39 cellular contexts compared by ENCODE assay signal in genomic region chr9:118316831-118317230, GRCh38.
"Had no signal": no experiment of that assay in that cellular context is flagged by ENCODE, and none has a peak within 500 bp of the region (broad histone marks: within the 10 kb centered on the region; RNA-seq: fewer than 3 reads in every experiment).

No MANE protein-coding gene starts in this region.

- H3K9me3 Mint-ChIP-seq: activated CD4-positive, alpha-beta T cell treated with anti-CD3 and anti-CD28 coated beads, Interleukin-2, amount 10 ng/mL, durations not matched to agents 7 days and 5 days; activated CD8-positive, alpha-beta T cell treated with anti-CD3 and anti-CD28 coated beads for 36 hours; activated naive CD8-positive, alpha-beta T cell treated with anti-CD3 and anti-CD28 coated beads, Interleukin-2, amount 50 U/mL, for 24 hours; activated T-cell treated with anti-CD3 and anti-CD28 coated beads, Interleukin-2, amount 50 U/mL, for 4 hours; activated T-helper 1 cell treated with anti-CD3 and anti-CD28 coated beads, Interleukin-12 subunit alpha, Interleukin-12 subunit beta, Interleukin-2, Interleukin-4 antibody, amounts not matched to agents 30 ng/mL and 10 ng/mL and 1 ng/mL, durations not matched to agents 14 hours and 24 hours and 36 hours; brain; T-helper 1 cell treated with Interleukin-12 subunit alpha and Interleukin-12 subunit beta and Interleukin-4 antibody, amounts not matched to agents 30 μg/mL and 1 μg/mL, for 36 hours; T-helper 2 cell treated with Interferon-gamma antibody and Interleukin-4, amounts not matched to agents 5 μg/mL and 100 μg/mL, for 36 hours; WTC11 had no signal

- H3K4me3 Mint-ChIP-seq: activated CD4-positive, alpha-beta T cell treated with anti-CD3 and anti-CD28 coated beads for 36 hours; activated CD4-positive, alpha-beta T cell treated with anti-CD3 and anti-CD28 coated beads, Interleukin-2, amount 10 ng/mL, durations not matched to agents 7 days and 5 days; activated CD8-positive, alpha-beta T cell treated with anti-CD3 and anti-CD28 coated beads for 36 hours; activated naive CD4-positive, alpha-beta T cell treated with anti-CD3 and anti-CD28 coated beads for 36 hours; activated naive CD8-positive, alpha-beta T cell; activated naive CD8-positive, alpha-beta T cell treated with anti-CD3 and anti-CD28 coated beads, Interleukin-2, amount 10 ng/mL, durations not matched to agents 7 days and 5 days; activated naive CD8-positive, alpha-beta T cell treated with anti-CD3 and anti-CD28 coated beads, Interleukin-2, amount 50 U/mL, for 24 hours; activated T-cell treated with anti-CD3 and anti-CD28 coated beads, Interleukin-2, amount 50 U/mL, for 4 hours; activated T-cell treated with anti-CD3 and anti-CD28 coated beads, Interleukin-2, amount 50 U/mL, for 72 hours; activated T-helper 1 cell treated with anti-CD3 and anti-CD28 coated beads, Interleukin-12 subunit alpha, Interleukin-12 subunit beta, Interleukin-2, Interleukin-4 antibody, amounts not matched to agents 30 ng/mL and 10 ng/mL and 1 ng/mL, durations not matched to agents 14 hours and 24 hours and 36 hours; activated T-helper 17 cell treated with anti-CD3 and anti-CD28 coated beads, Interleukin-2, amount 50 U/mL, for 72 hours; brain; central memory CD8-positive, alpha-beta T cell; T-helper 1 cell treated with Interleukin-12 subunit alpha and Interleukin-12 subunit beta and Interleukin-4 antibody, amounts not matched to agents 30 μg/mL and 1 μg/mL, for 36 hours; T-helper 2 cell treated with Interferon-gamma antibody and Interleukin-4, amounts not matched to agents 5 μg/mL and 100 μg/mL, for 36 hours; WTC11 had no signal

- H3K27me3 ChIP-seq: ascending aorta, cardiac muscle cell had no signal

- H3K27ac Mint-ChIP-seq: activated CD4-positive, alpha-beta T cell treated with anti-CD3 and anti-CD28 coated beads for 36 hours; activated CD4-positive, alpha-beta T cell treated with anti-CD3 and anti-CD28 coated beads, Interleukin-2, amount 10 ng/mL, durations not matched to agents 7 days and 5 days; activated CD8-positive, alpha-beta T cell treated with anti-CD3 and anti-CD28 coated beads for 36 hours; activated naive CD4-positive, alpha-beta T cell treated with anti-CD3 and anti-CD28 coated beads for 36 hours; activated naive CD8-positive, alpha-beta T cell; activated naive CD8-positive, alpha-beta T cell treated with anti-CD3 and anti-CD28 coated beads, Interleukin-2, amount 10 ng/mL, durations not matched to agents 7 days and 5 days; activated naive CD8-positive, alpha-beta T cell treated with anti-CD3 and anti-CD28 coated beads, Interleukin-2, amount 50 U/mL, for 24 hours; activated T-cell treated with anti-CD3 and anti-CD28 coated beads, Interleukin-2, amount 50 U/mL, for 72 hours; activated T-helper 1 cell treated with anti-CD3 and anti-CD28 coated beads, Interleukin-12 subunit alpha, Interleukin-12 subunit beta, Interleukin-2, Interleukin-4 antibody, amounts not matched to agents 30 ng/mL and 10 ng/mL and 1 ng/mL, durations not matched to agents 14 hours and 24 hours and 36 hours; activated T-helper 17 cell treated with anti-CD3 and anti-CD28 coated beads, Interleukin-2, amount 50 U/mL, for 72 hours; brain; T-helper 1 cell treated with Interleukin-12 subunit alpha and Interleukin-12 subunit beta and Interleukin-4 antibody, amounts not matched to agents 30 μg/mL and 1 μg/mL, for 36 hours; T-helper 2 cell treated with Interferon-gamma antibody and Interleukin-4, amounts not matched to agents 5 μg/mL and 100 μg/mL, for 36 hours; WTC11 had no signal

- ATAC-seq: activated CD4-positive, alpha-beta T cell treated with anti-CD3 and anti-CD28 coated beads for 36 hours; activated CD4-positive, CD25-positive, alpha-beta regulatory T cell treated with anti-CD3 and anti-CD28 coated beads, Interleukin-2, amount 50 U/mL, for 24 hours; activated CD8-positive, alpha-beta T cell treated with anti-CD3 and anti-CD28 coated beads for 36 hours; activated naive CD8-positive, alpha-beta T cell treated with anti-CD3 and anti-CD28 coated beads, Interleukin-2, amount 50 U/mL, for 24 hours; activated T-cell treated with anti-CD3 and anti-CD28 coated beads, Interleukin-2, amount 50 U/mL, for 4 hours; activated T-cell treated with anti-CD3 and anti-CD28 coated beads, Interleukin-2, amount 50 U/mL, for 72 hours; activated T-helper 17 cell treated with anti-CD3 and anti-CD28 coated beads, Interleukin-2, amount 50 U/mL, for 72 hours; WTC11 had no signal

- H3K27me3 Mint-ChIP-seq: activated CD4-positive, alpha-beta T cell treated with anti-CD3 and anti-CD28 coated beads, Interleukin-2, amount 10 ng/mL, durations not matched to agents 7 days and 5 days; activated CD8-positive, alpha-beta T cell treated with anti-CD3 and anti-CD28 coated beads for 36 hours; activated naive CD8-positive, alpha-beta T cell treated with anti-CD3 and anti-CD28 coated beads, Interleukin-2, amount 10 ng/mL, durations not matched to agents 7 days and 5 days; activated naive CD8-positive, alpha-beta T cell treated with anti-CD3 and anti-CD28 coated beads, Interleukin-2, amount 50 U/mL, for 24 hours; central memory CD8-positive, alpha-beta T cell had no signal

- H3K27ac ChIP-seq: ascending aorta, cardiac muscle cell, WERI-Rb-1 had no signal

- DNase-seq: activated CD4-positive, alpha-beta T cell treated with anti-CD3 and anti-CD28 coated beads for 1 hour; activated CD4-positive, alpha-beta T cell treated with anti-CD3 and anti-CD28 coated beads for 36 hours; activated CD4-positive, alpha-beta T cell treated with anti-CD3 and anti-CD28 coated beads for 48 hours; activated CD4-positive, alpha-beta T cell treated with anti-CD3 and anti-CD28 coated beads, Interleukin-2, amount 10 ng/mL, durations not matched to agents 7 days and 5 days; activated CD4-positive, alpha-beta T cell treated with anti-CD3 and anti-CD28 coated beads, Interleukin-2, amount 50 U/mL, for 48 hours; activated CD4-positive, CD25-positive, alpha-beta regulatory T cell; activated CD8-positive, alpha-beta memory T cell treated with anti-CD3 and anti-CD28 coated beads, Interleukin-2, amount 50 U/mL, for 4 hours; activated CD8-positive, alpha-beta T cell treated with anti-CD3 and anti-CD28 coated beads for 36 hours; activated effector memory CD4-positive, alpha-beta T cell treated with anti-CD3 and anti-CD28 coated beads, Interleukin-2, amount 50 U/mL, for 16 hours; activated gamma-delta T cell treated with Interleukin-2 at 50 U/mL for 16 hours; activated naive CD4-positive, alpha-beta T cell; activated naive CD4-positive, alpha-beta T cell treated with anti-CD3 and anti-CD28 coated beads for 36 hours; activated naive CD4-positive, alpha-beta T cell treated with anti-CD3 and anti-CD28 coated beads, Interleukin-2, amount 50 U/mL, for 16 hours; activated naive CD8-positive, alpha-beta T cell treated with anti-CD3 and anti-CD28 coated beads, Interleukin-2, amount 10 ng/mL, durations not matched to agents 7 days and 5 days; activated naive CD8-positive, alpha-beta T cell treated with anti-CD3 and anti-CD28 coated beads, Interleukin-2, amount 50 U/mL, for 24 hours; activated T-cell treated with anti-CD3 and anti-CD28 coated beads for 4 hours; activated T-cell treated with anti-CD3 and anti-CD28 coated beads, Interleukin-2, amount 50 U/mL, for 1 hour; activated T-cell treated with anti-CD3 and anti-CD28 coated beads, Interleukin-2, amount 50 U/mL, for 4 hours; activated T-cell treated with anti-CD3 and anti-CD28 coated beads, Interleukin-2, amount 50 U/mL, for 72 hours; amygdala; anterior cingulate cortex; caudate nucleus; cerebellar nuclear complex; SW 1271; T-helper 1 cell; T-helper 2 cell; T-helper 9 cell; WERI-Rb-1 had no signal

- H3K36me3 ChIP-seq: ascending aorta, cardiac muscle cell, WERI-Rb-1 had no signal

- H3K4me1 ChIP-seq: ascending aorta had no signal

- H3K36me3 Mint-ChIP-seq: activated naive CD8-positive, alpha-beta T cell; activated naive CD8-positive, alpha-beta T cell treated with anti-CD3 and anti-CD28 coated beads, Interleukin-2, amount 10 ng/mL, durations not matched to agents 7 days and 5 days; brain; WTC11 had no signal

- H3K9me3 ChIP-seq: ascending aorta had no signal

- H3K4me3 ChIP-seq: ascending aorta, cardiac muscle cell had no signal

- H3K4me1 Mint-ChIP-seq: activated CD4-positive, alpha-beta T cell treated with anti-CD3 and anti-CD28 coated beads for 36 hours; activated CD4-positive, alpha-beta T cell treated with anti-CD3 and anti-CD28 coated beads, Interleukin-2, amount 10 ng/mL, durations not matched to agents 7 days and 5 days; activated naive CD8-positive, alpha-beta T cell treated with anti-CD3 and anti-CD28 coated beads, Interleukin-2, amount 10 ng/mL, durations not matched to agents 7 days and 5 days; activated naive CD8-positive, alpha-beta T cell treated with anti-CD3 and anti-CD28 coated beads, Interleukin-2, amount 50 U/mL, for 24 hours; activated T-helper 17 cell treated with anti-CD3 and anti-CD28 coated beads, Interleukin-2, amount 50 U/mL, for 72 hours; brain; central memory CD8-positive, alpha-beta T cell; WTC11 had no signal
